Comparison of ENCODE assay signal across 1 cellular context in the genomic region with DNA sequence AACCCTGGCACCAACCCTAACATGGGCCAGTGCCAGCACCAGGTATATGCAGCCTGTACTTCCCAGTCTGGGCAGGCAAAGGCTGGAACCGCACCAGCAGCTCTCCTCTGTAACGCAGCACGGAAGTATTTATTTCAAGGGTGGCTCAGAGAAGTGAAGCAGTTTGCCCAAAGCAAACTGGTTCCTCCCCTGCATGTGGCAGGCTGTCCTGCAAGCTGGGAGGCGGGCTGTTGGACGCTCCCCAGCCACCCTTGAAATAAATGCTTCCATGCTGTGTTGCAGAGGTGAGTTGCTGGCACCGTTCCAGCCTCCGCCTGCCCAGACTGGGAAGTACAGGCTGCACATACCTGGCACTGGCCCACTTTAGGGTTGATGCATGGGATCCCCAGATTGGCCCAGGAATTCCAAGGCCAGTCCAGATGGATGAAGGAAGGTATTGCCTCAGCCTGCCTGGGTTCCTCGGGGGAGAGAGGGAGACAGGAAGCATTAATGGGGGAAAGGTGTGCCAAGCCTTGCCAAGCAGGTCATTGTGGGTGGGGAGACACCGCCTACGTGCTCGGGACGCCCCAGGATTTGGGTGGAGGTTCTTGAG.
TF ChIP-seq lines count a peak whose summit lies in the region.

No MANE protein-coding gene starts in this region.

TF ChIP-seq in Ishikawa, 13 proteins besides CTCF, POLR2A, EP300 and RAD21:
- TF ChIP-seq, protein P1, sequence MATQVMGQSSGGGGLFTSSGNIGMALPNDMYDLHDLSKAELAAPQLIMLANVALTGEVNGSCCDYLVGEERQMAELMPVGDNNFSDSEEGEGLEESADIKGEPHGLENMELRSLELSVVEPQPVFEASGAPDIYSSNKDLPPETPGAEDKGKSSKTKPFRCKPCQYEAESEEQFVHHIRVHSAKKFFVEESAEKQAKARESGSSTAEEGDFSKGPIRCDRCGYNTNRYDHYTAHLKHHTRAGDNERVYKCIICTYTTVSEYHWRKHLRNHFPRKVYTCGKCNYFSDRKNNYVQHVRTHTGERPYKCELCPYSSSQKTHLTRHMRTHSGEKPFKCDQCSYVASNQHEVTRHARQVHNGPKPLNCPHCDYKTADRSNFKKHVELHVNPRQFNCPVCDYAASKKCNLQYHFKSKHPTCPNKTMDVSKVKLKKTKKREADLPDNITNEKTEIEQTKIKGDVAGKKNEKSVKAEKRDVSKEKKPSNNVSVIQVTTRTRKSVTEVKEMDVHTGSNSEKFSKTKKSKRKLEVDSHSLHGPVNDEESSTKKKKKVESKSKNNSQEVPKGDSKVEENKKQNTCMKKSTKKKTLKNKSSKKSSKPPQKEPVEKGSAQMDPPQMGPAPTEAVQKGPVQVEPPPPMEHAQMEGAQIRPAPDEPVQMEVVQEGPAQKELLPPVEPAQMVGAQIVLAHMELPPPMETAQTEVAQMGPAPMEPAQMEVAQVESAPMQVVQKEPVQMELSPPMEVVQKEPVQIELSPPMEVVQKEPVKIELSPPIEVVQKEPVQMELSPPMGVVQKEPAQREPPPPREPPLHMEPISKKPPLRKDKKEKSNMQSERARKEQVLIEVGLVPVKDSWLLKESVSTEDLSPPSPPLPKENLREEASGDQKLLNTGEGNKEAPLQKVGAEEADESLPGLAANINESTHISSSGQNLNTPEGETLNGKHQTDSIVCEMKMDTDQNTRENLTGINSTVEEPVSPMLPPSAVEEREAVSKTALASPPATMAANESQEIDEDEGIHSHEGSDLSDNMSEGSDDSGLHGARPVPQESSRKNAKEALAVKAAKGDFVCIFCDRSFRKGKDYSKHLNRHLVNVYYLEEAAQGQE (IDR thresholded peaks at IDR 0.05; ENCODE audit: low read depth): no peak
- TF ChIP-seq TEAD4 (IDR thresholded peaks at IDR 0.05) (peak; percentile 87), EGR1 (IDR thresholded peaks at IDR 0.05) (peak; percentile 66; the same call in 1 of the 2 replicates), NFIC (IDR thresholded peaks at IDR 0.05) (peak; percentile 99), TCF12 (IDR thresholded peaks at IDR 0.05; ENCODE audit: low read depth) (peak; percentile 84), FOXM1 (IDR thresholded peaks at IDR 0.05; ENCODE audit: borderline replicate concordance, low read depth) (peak; percentile 65; the same call in 1 of the 2 replicates), CEBPB (IDR thresholded peaks at IDR 0.05) (no peak; the same call in 1 of the 2 replicates), ZBTB7A (IDR thresholded peaks at IDR 0.05; ENCODE audit: low read depth) (0 out of 2 replicates have a peak, but pooled peaks have one; percentile 20)
- TF ChIP-seq, protein P2, sequence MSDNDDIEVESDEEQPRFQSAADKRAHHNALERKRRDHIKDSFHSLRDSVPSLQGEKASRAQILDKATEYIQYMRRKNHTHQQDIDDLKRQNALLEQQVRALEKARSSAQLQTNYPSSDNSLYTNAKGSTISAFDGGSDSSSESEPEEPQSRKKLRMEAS (IDR thresholded peaks at IDR 0.05): peak; percentile 75
